Comparison of ENCODE assay signal across 8 cellular contexts in the genomic region with DNA sequence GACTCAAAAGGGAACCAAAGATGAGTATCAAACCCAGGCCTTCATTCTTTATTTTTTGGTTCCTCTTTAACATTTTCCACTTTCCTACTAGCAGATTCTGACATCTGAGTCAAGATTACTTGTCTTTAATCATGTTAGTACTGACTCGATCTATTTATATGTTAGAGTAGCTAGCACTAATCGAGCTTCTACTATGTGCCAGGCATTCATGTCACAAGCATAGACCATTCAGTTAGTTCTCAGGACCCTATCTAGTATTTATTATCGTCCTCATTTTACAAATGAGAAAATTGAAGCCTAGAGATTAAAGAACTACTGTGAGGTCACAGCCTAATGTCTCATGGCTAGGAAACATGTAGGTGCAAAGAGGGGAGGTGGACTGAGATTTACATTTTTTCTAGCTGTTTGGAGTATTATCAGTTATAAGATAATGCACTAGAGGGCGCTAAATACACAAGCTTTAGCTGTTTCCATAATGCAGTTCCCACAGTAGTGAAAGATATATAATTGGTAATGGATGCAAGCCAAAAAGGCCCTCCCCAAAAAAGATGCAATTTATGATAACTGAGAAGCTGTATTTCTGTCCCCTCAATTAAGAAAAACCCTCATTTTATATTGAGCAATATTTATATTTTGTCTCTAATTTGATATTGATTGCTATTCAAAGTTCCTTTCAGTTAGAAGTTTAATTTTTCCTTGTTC. TPM values are rescaled to one million over a fixed set of nuclear protein-coding genes. Genes with fewer than 3 reads are reported as not detected.
DNase-seq lines count a peak whose midpoint lies in the region; ATAC-seq and TF ChIP-seq lines count a peak whose summit lies in the region.

No MANE protein-coding gene starts in this region.

- H3K4me1 Mint-ChIP-seq in naive B cell = peaks cover 30 to 72% (median 32%) of the 10 kb centered on the region in 3 donors

- no peaks in the 10 kb centered on the region for H3K27me3 ChIP-seq in Panc1 (ENCODE audit: control insufficient read depth, insufficient read depth, low read length)

- no peaks in the 10 kb centered on the region for H3K9me3 Mint-ChIP-seq in naive B cell

- in situ Hi-C loops in Panc1 (cut with HindIII; ENCODE audit: low pct_unique_long_range_greater_than_20kb, low sequenced_read_pairs) = no loop called here

- H3K4me3 ChIP-seq in Panc1 (ENCODE audit: low read depth in 2 of 2, low read length in 2 of 2) (no peak overlapping the region), coronary artery (no peak overlapping the region)

- peak; percentile 75; the same call in 1 of the 2 replicates for TF ChIP-seq CTCF in Panc1 (IDR thresholded peaks at IDR 0.05)
- TF ChIP-seq CTCF in coronary artery (IDR thresholded peaks at IDR 0.05) = peak; percentile 63

- BruUV-seq in Panc1 (replicated peaks; lab: Mats Ljungman, UMichigan) = no TSS peak

- peak overlapping the region; percentile 62 for H3K27ac ChIP-seq in Panc1 (ENCODE audit: low read length)
- peak overlapping the region in 1 of 2 donors; percentile 28 for H3K27ac ChIP-seq in coronary artery

- no peaks in the 10 kb centered on the region for H3K36me3 Mint-ChIP-seq in naive B cell

- no peaks in the 10 kb centered on the region for H3K9me3 ChIP-seq in Panc1 (ENCODE audit: control insufficient read depth, insufficient read depth, low read depth, low read length)

- ATAC-seq in Panc1 (no peak), naive B cell (ENCODE audit: low read depth in 2 of 2) (peak in 1 of 2 donors; percentile 19), HG02759 (IDR thresholded peaks at IDR 0.05; ENCODE audit: unreplicated experiment) (no peak), HG02763 (IDR thresholded peaks at IDR 0.05; ENCODE audit: unreplicated experiment) (no peak)

- peak overlapping the region; percentile 72 to 100 (median 82) for H3K27ac Mint-ChIP-seq in naive B cell

- CTCF ChIA-PET in Panc1 (lab: Charles Lee) = interaction anchor here (0.6 to 1.4 kb wide), 5 partner anchors 13 to 62 kb away, joined by 3 to 7 read pairs (median 4); no protein-coding TSS in a partner anchor

- intact Hi-C loops in Panc1 (cut with micrococcal nuclease; ENCODE audit: unreplicated experiment) = loop anchor here (10.0 kb wide), 1 partner anchor 74 kb away; no protein-coding TSS in a partner anchor

- no peaks in the 10 kb centered on the region; the same call in none of the 2 replicates for H3K36me3 ChIP-seq in Panc1 (ENCODE audit: control insufficient read depth, insufficient read depth, low read length)

- POLR2A ChIA-PET in Panc1 (lab: Charles Lee) = interaction anchor here (1.3 to 1.4 kb wide), 2 partner anchors 32 to 34 kb away, joined by 4 to 5 read pairs; a partner anchor contains a TSS

- H3K4me3 Mint-ChIP-seq in naive B cell = peak overlapping the region in 1 of 8 donors; percentile 77

- peak; percentile 65 for DNase-seq in EH (ENCODE audit: low read depth)
- DNase-seq in Kasumi-1 (lab: John Stamatoyannopoulos, UW) = peak; percentile 68 to 89
- no peak for DNase-seq in Panc1 (ENCODE audit: low read depth, low spot score)
- DNase-seq in coronary artery (ENCODE audit: low spot score) = no peak
- peak; percentile 65 for DNase-seq in naive B cell
- DNase-seq in stimulated activated CD8-positive, alpha-beta memory T cell treated with anti-CD3 and anti-CD28 coated beads, Interleukin-4, amount 100 ng/mL, for 48 hours = no peak

- no peaks in the 10 kb centered on the region for H3K27me3 Mint-ChIP-seq in naive B cell

- H3K4me1 ChIP-seq in Panc1 (ENCODE audit: control insufficient read depth, insufficient read depth, low read length) = peaks cover 71% of the 10 kb centered on the region

RNA-seq across cellular contexts. Expression of a gene that starts 32.9 kb away (rescaled TPM):
- 51.4 TPM for total RNA-seq in Panc1 (2021; ENCODE audit: unreplicated experiment)
- 20.9 TPM for polyA plus RNA-seq in Panc1 (2012; ENCODE audit: insufficient read length)
- polyA plus RNA-seq in naive B cell (ENCODE audit: low read depth in 6 of 6) = 100 to 1,000 TPM; 165 to 343 (median 213) TPM

Comparison
In these comparisons a context has a peak if more than half of its experiments do, and no peak if none do; other contexts are left out.
1. DNase-seq: peak in EH (single experiment), Kasumi-1 (2 of 2) and naive B cell (single experiment); none in Panc1 (single experiment), coronary artery (single experiment) and stimulated activated CD8-positive, alpha-beta memory T cell treated with anti-CD3 and anti-CD28 coated beads, Interleukin-4, amount 100 ng/mL, for 48 hours (single experiment).